In the genomic region with DNA sequence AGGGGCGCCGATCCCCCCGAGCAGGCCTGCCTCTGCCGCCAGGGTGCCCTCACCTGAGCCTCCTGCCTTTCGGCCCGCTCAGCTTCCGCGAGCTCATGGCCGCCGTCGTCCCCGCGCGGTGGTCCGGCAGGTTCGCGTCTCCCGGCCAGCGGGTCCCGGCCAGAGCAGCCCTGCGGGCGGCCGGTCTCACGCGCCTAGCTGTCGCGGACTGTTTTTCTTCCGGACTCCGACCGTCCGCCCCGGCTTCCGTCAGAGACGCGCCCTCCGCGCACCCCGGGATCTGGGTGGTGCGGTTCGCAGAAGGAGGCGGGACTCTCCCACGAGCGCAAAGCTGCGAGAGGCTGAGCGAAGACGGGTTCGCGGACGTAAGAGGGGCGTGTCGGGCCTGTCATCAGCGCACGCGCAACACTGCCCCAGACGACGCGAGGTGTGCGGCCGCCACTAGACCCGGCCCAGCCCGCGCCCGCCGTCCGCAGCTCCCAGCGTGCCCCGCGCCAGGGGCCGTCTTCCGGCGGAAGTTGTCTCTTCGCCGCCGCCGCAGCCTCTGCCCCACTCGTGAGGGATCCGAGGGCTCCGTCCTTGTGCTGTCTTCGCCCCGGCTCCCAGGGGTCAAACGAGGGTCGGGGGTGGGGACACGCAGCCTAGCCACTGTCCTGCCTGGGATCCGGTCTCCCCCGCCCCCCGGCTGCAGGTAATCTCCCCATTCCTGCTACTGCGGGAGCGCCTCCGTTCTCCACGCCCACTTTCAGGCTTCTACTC, we compare ENCODE assay signal across 8 cellular contexts. TPM values are rescaled to one million over a fixed set of nuclear protein-coding genes. Genes with fewer than 3 reads are reported as not detected.
DNase-seq lines count a peak whose midpoint lies in the region; ATAC-seq and TF ChIP-seq lines count a peak whose summit lies in the region.

A gene (minus strand): TSS at position 210 of the 759 bp plus-strand sequence. CDS start 113 bp downstream, at position 97.

- in situ Hi-C loops in KBM-7 (cut with MboI; ENCODE audit: low pct_unique_long_range_greater_than_20kb, low sequenced_read_pairs): no loop called here

- H3K36me3 ChIP-seq in esophagus (ENCODE audit: control insufficient read depth in 2 of 2, insufficient read depth in 2 of 2, low read length in 1 of 2) (peaks cover 6 to 20% of the 10 kb centered on the region in 2 donors), muscle layer of colon (ENCODE audit: insufficient read depth, low read length) (peaks cover 37% of the 10 kb centered on the region)

- H3K9me3 ChIP-seq in esophagus (ENCODE audit: control insufficient read depth in 2 of 2, insufficient read depth in 1 of 2, low read depth in 1 of 2, low read length in 1 of 2) (no peaks in the 10 kb centered on the region), muscle layer of colon (ENCODE audit: low read length) (no peaks in the 10 kb centered on the region)

- DNase-seq in DMS79 (lab: John Stamatoyannopoulos, UW) (peak; percentile 65), KBM-7 (peak; percentile 98)
- peak; percentile 96 for DNase-seq in activated T-cell treated with anti-CD3 and anti-CD28 coated beads, Interleukin-2, amount 50 U/mL, for 4 hours
- DNase-seq in stimulated activated CD8-positive, alpha-beta memory T cell treated with anti-CD3 and anti-CD28 coated beads, Interleukin-7, amount 100 ng/mL, for 24 hours (ENCODE audit: low read depth): peak; percentile 92

- H3K4me1 Mint-ChIP-seq in activated T-cell treated with anti-CD3 and anti-CD28 coated beads, Interleukin-2, amount 50 U/mL, for 4 hours (ENCODE audit: low read depth): peaks cover 25% of the 10 kb centered on the region

- H3K27me3 Mint-ChIP-seq in activated T-cell treated with anti-CD3 and anti-CD28 coated beads, Interleukin-2, amount 50 U/mL, for 4 hours (ENCODE audit: low read depth): no peaks in the 10 kb centered on the region

- H3K27me3 ChIP-seq in esophagus (ENCODE audit: control insufficient read depth in 1 of 2, insufficient read depth in 2 of 2, low read length in 2 of 2) (no peaks in the 10 kb centered on the region), muscle layer of colon (ENCODE audit: control insufficient read depth in 1 of 2, insufficient read depth in 2 of 2, low read length in 2 of 2) (no peaks in the 10 kb centered on the region)

- H3K4me1 ChIP-seq in esophagus (ENCODE audit: control insufficient read depth in 2 of 2, insufficient read depth in 2 of 2, low read length in 1 of 2) (peaks cover 5 to 11% of the 10 kb centered on the region in 2 donors), muscle layer of colon (ENCODE audit: insufficient read depth, low read length) (peaks cover 34% of the 10 kb centered on the region)

- no peaks in the 10 kb centered on the region for H3K9me3 Mint-ChIP-seq in activated T-cell treated with anti-CD3 and anti-CD28 coated beads, Interleukin-2, amount 50 U/mL, for 4 hours

- H3K4me3 ChIP-seq in esophagus (ENCODE audit: low read depth in 1 of 2, low read length in 2 of 2) (peak within 1 kb of the TSS; percentile 91 to 93), muscle layer of colon (ENCODE audit: low read depth in 1 of 2, low read length in 2 of 2) (peak within 1 kb of the TSS; percentile 69 to 71)

- peak; percentile 80 for ATAC-seq in GM21717 (IDR thresholded peaks at IDR 0.05; ENCODE audit: unreplicated experiment)
- peak; percentile 97 to 98 for ATAC-seq in activated T-cell treated with anti-CD3 and anti-CD28 coated beads, Interleukin-2, amount 50 U/mL, for 4 hours

- H3K9ac ChIP-seq in muscle layer of colon (ENCODE audit: low read length): peak within 1 kb of the TSS; percentile 77

- H3K27ac ChIP-seq in esophagus (ENCODE audit: low read depth in 2 of 2, low read length in 1 of 2) (peak within 1 kb of the TSS; percentile 96 to 99), muscle layer of colon (ENCODE audit: low read depth, low read length) (peak within 1 kb of the TSS; percentile 98)

- H3K4me3 Mint-ChIP-seq in activated T-cell treated with anti-CD3 and anti-CD28 coated beads, Interleukin-2, amount 50 U/mL, for 4 hours: peak within 1 kb of the TSS; percentile 90

- 0% methylated on average over 61 to 90 of the region's 90 CpGs for WGBS in esophagus, 2 donors

- peaks cover 16% of the 10 kb centered on the region for H3K36me3 Mint-ChIP-seq in activated T-cell treated with anti-CD3 and anti-CD28 coated beads, Interleukin-2, amount 50 U/mL, for 4 hours (ENCODE audit: insufficient read depth)

TF ChIP-seq in PFSK-1, 5 proteins besides CTCF, POLR2A, EP300 and RAD21:
- TF ChIP-seq TAF1 (IDR thresholded peaks at IDR 0.05; ENCODE audit: borderline replicate concordance, insufficient read depth, low read length): peak; percentile 77
- peak; percentile 93 for TF ChIP-seq FOXP2 (optimal IDR thresholded peaks at IDR 0.05; ENCODE audit: borderline replicate concordance, extremely low read depth, extremely low read length, insufficient read depth)
- TF ChIP-seq SIN3A (IDR thresholded peaks at IDR 0.05; ENCODE audit: borderline replicate concordance, insufficient read depth, low read length): peak; percentile 86; the same call in 1 of the 2 replicates
- peak; percentile 97 for TF ChIP-seq POLR2AphosphoS5 (IDR thresholded peaks at IDR 0.05; ENCODE audit: low read depth, low read length)
- TF ChIP-seq, protein P1, sequence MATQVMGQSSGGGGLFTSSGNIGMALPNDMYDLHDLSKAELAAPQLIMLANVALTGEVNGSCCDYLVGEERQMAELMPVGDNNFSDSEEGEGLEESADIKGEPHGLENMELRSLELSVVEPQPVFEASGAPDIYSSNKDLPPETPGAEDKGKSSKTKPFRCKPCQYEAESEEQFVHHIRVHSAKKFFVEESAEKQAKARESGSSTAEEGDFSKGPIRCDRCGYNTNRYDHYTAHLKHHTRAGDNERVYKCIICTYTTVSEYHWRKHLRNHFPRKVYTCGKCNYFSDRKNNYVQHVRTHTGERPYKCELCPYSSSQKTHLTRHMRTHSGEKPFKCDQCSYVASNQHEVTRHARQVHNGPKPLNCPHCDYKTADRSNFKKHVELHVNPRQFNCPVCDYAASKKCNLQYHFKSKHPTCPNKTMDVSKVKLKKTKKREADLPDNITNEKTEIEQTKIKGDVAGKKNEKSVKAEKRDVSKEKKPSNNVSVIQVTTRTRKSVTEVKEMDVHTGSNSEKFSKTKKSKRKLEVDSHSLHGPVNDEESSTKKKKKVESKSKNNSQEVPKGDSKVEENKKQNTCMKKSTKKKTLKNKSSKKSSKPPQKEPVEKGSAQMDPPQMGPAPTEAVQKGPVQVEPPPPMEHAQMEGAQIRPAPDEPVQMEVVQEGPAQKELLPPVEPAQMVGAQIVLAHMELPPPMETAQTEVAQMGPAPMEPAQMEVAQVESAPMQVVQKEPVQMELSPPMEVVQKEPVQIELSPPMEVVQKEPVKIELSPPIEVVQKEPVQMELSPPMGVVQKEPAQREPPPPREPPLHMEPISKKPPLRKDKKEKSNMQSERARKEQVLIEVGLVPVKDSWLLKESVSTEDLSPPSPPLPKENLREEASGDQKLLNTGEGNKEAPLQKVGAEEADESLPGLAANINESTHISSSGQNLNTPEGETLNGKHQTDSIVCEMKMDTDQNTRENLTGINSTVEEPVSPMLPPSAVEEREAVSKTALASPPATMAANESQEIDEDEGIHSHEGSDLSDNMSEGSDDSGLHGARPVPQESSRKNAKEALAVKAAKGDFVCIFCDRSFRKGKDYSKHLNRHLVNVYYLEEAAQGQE (IDR thresholded peaks at IDR 0.05; ENCODE audit: insufficient read depth in 1 of 2, low read depth in 2 of 2, low read length in 2 of 2): no peak

RNA-seq across cellular contexts. Expression of the gene that starts here (rescaled TPM):
- 41.0 TPM for polyA plus RNA-seq in PFSK-1 (2012; ENCODE audit: insufficient read length, low read depth)
- total RNA-seq in activated T-cell treated with anti-CD3 and anti-CD28 coated beads, Interleukin-2, amount 50 U/mL, for 4 hours: 10 to 100 TPM; 21.6 to 30.0 (median 22.8) TPM
- 10 to 100 TPM; 16.1 to 19.5 TPM for polyA plus RNA-seq in esophagus

Comparison
In these comparisons a context has a peak if more than half of its experiments do, and no peak if none do; other contexts are left out.
1. Peak in every context shown above with its lines: DNase-seq, ATAC-seq, H3K4me3 ChIP-seq and H3K27ac ChIP-seq.